ENCODE assay signal across 15 cellular contexts in genomic region chr20:23756792-23757191, GRCh38. TPM values are rescaled to one million over a fixed set of nuclear protein-coding genes. Genes with fewer than 3 reads are reported as not detected.
"Had no signal": no experiment of that assay in that cellular context is flagged by ENCODE, and none has a peak within 500 bp of the region (broad histone marks: within the 10 kb centered on the region; RNA-seq: fewer than 3 reads in every experiment).

No MANE protein-coding gene starts in this region.

RNA-seq across cellular contexts. Expression of gene CST1, which starts 6.1 kb away (rescaled TPM):
- total RNA-seq: dermis microvascular lymphatic vessel endothelial cell, frontal cortex, heart left ventricle, left ventricle myocardium inferior, lower lobe of right lung, omental fat pad, psoas muscle, skeletal muscle tissue, spleen, temporal lobe, upper lobe of right lung, vagina had no signal
- polyA plus RNA-seq: esophagus, heart left ventricle, immature natural killer cell, keratinocyte, psoas muscle, spleen had no signal
